ENCODE assay signal across 8 cellular contexts in the genomic region with DNA sequence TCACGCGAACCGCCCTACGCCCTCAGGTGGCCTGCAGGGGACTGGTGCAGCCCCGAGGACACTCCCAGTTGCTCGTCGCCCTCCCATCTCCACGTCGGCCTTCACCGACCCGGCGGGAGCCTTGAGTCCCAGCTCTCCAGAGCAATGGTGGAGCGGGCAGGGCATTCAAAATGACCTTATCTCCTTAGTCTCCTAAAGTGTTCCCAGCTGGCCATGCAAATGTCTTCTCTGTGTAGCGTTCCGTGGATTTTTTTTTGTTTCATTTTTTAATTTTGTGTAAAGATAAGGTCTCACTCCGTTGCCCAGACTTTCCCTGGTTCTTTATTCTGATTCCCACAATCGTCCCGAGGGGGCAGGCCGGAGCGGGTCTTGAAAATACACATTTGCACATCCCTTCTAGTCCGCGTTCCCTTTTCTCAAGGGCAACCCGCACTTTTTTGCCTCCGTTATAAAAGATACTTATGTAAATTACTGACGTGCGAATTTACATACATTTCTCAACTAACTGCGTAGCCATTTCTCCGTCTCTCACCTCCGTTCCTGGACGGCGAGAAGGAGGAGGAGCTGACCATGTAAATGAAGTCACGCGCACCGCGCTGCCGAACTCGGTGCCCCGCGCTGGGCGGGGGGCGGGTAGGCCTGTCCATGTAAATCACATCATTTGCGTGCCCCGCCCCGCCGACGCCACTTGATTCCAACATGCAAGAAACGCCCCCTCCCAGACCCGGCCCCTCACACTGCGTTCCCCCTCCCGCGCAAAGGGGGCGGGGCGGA. TPM values are rescaled to one million over a fixed set of nuclear protein-coding genes. Genes with fewer than 3 reads are reported as not detected.
DNase-seq lines count a peak whose midpoint lies in the region; ATAC-seq and TF ChIP-seq lines count a peak whose summit lies in the region.

No MANE protein-coding gene starts in this region.

- POLR2A ChIA-PET in OCI-LY7 (lab: Charles Lee) = interaction anchor here (0.6 to 1.9 kb wide), 4 partner anchors 11 to 46 kb away, joined by 3 to 14 read pairs (median 3); partner anchors contain the start of gene RAB4B

- H3K9me3 ChIP-seq in OCI-LY7 (ENCODE audit: low read length) = no peaks in the 10 kb centered on the region

- DNase-seq in DMS53 (lab: John Stamatoyannopoulos, UW) (peak; percentile 100), OCI-LY7 (ENCODE audit: low spot score) (peak; percentile 100), activated T-cell treated with anti-CD3 and anti-CD28 coated beads for 4 hours (peak; percentile 100), epithelial cell of proximal tubule (ENCODE audit: low read depth) (peak; percentile 82), mucosa of gallbladder (ENCODE audit: low spot score) (peak; percentile 100)
- peak; percentile 100 for DNase-seq in stimulated activated CD8-positive, alpha-beta memory T cell treated with anti-CD3 and anti-CD28 coated beads, Interleukin-4, amount 100 ng/mL, for 24 hours (ENCODE audit: low read depth)

- peaks cover 30% of the 10 kb centered on the region; the same call in 1 of the 2 replicates for H3K36me3 ChIP-seq in OCI-LY7 (ENCODE audit: insufficient read depth, low read length)

- peaks cover 12% of the 10 kb centered on the region; the same call in 1 of the 2 replicates for H4K20me1 ChIP-seq in OCI-LY7 (ENCODE audit: insufficient read depth, low read length)

- H3K36me3 Mint-ChIP-seq in IgD-negative memory B cell = peaks cover 8% of the 10 kb centered on the region

- CTCF ChIA-PET in OCI-LY7 (lab: Charles Lee; ENCODE audit: unreplicated experiment) = interaction anchor here (0.6 kb wide), 1 partner anchor 20 kb away, joined by 3 read pairs; the partner anchor contains the start of gene RAB4B

- H3K4me2 ChIP-seq in OCI-LY7 (ENCODE audit: low read length) = peak overlapping the region; percentile 72

- peaks cover 15 to 42% (median 28%) of the 10 kb centered on the region in 3 donors for H3K4me1 Mint-ChIP-seq in IgD-negative memory B cell

- ATAC-seq in GM21529 (IDR thresholded peaks at IDR 0.05; ENCODE audit: unreplicated experiment) = peak; percentile 68

- H3K27ac ChIP-seq in OCI-LY7 (ENCODE audit: low read depth, low read length, poor library complexity, severe bottlenecking) = peak overlapping the region; percentile 57

- H3K9me3 Mint-ChIP-seq in IgD-negative memory B cell = no peaks in the 10 kb centered on the region

- H2AFZ ChIP-seq in OCI-LY7 (ENCODE audit: low read length) = peak overlapping the region; percentile 53; the same call in 1 of the 2 replicates

- H3K79me2 ChIP-seq in OCI-LY7 (ENCODE audit: insufficient read depth, low read depth, low read length) = peaks cover 40% of the 10 kb centered on the region

- H3K9me2 ChIP-seq in OCI-LY7 (ENCODE audit: insufficient read depth, low read length) = no peaks in the 10 kb centered on the region

- H3K4me3 ChIP-seq in OCI-LY7 (ENCODE audit: low read depth, low read length, poor library complexity, severe bottlenecking) = peak overlapping the region; percentile 62
- H3K4me3 ChIP-seq in epithelial cell of proximal tubule (ENCODE audit: low read depth, low read length) = peak overlapping the region; percentile 56

- no TSS peak for BruUV-seq in OCI-LY7 (replicated peaks; lab: Mats Ljungman, UMichigan)

- H3K4me1 ChIP-seq in OCI-LY7 (ENCODE audit: insufficient read depth, low read length, poor library complexity, severe bottlenecking) = peaks cover 53% of the 10 kb centered on the region

- TF ChIP-seq CTCF in OCI-LY7 (conservative IDR thresholded peaks at IDR 0.05; ENCODE audit: low read length) (peak; percentile 63), epithelial cell of proximal tubule (conservative IDR thresholded peaks at IDR 0.05; ENCODE audit: low read depth, low read length) (peak; percentile 45)

- H3K4me3 Mint-ChIP-seq in IgD-negative memory B cell = peak overlapping the region; percentile 93 to 100 (median 98)

- peak overlapping the region; percentile 97 to 100 (median 99) for H3K27ac Mint-ChIP-seq in IgD-negative memory B cell

- H3K27me3 Mint-ChIP-seq in IgD-negative memory B cell = no peaks in the 10 kb centered on the region

- intact Hi-C loops in OCI-LY7 (cut with micrococcal nuclease; ENCODE audit: unreplicated experiment) = loop anchor here (2.0 to 5.0 kb wide), 3 partner anchors 48 to 464 kb away; partner anchors contain the start of genes ACTMAP, COQ8B, HNRNPUL1 and ITPKC

RNA-seq across cellular contexts. Expression of gene EGLN2, which starts 0.6 kb away (rescaled TPM):
- polyA plus RNA-seq in IgD-negative memory B cell = 181 TPM
- total RNA-seq in OCI-LY7 (2014; rRNA removed; shearing (Covaris generic)) = 76.1 and 81.6 TPM in 2 replicates
- total RNA-seq in OCI-LY7 (2022) (87.9 and 90.8 TPM in 2 replicates), epithelial cell of proximal tubule (78.9 and 90.3 TPM in 2 replicates), mucosa of gallbladder (114 TPM)

RNA-seq across cellular contexts. Expression of gene RAB4B, which starts 20.4 kb away (rescaled TPM):
- polyA plus RNA-seq in IgD-negative memory B cell = 141 TPM
- total RNA-seq in OCI-LY7 (2014; rRNA removed; shearing (Covaris generic)) = 32.2 and 37.1 TPM in 2 replicates
- total RNA-seq in OCI-LY7 (2022) = 51.3 and 56.3 TPM in 2 replicates
- total RNA-seq in epithelial cell of proximal tubule = 20.6 and 23.6 TPM in 2 replicates
- total RNA-seq in mucosa of gallbladder = 54.4 TPM

RNA-seq across cellular contexts. Expression of gene MIA, which starts 23.1 kb away (rescaled TPM):
- polyA plus RNA-seq in IgD-negative memory B cell = not detected
- not detected in 2 replicates for total RNA-seq in OCI-LY7 (2014; rRNA removed; shearing (Covaris generic))
- not detected in 2 replicates for total RNA-seq in OCI-LY7 (2022)
- 0.80 TPM in 1 of 2 replicates, not detected in the other for total RNA-seq in epithelial cell of proximal tubule
- total RNA-seq in mucosa of gallbladder = 4.5 TPM

RNA-seq across cellular contexts. Expression of gene SNRPA, which starts 47.4 kb away (rescaled TPM):
- 96.4 TPM for polyA plus RNA-seq in IgD-negative memory B cell
- 315 and 328 TPM in 2 replicates for total RNA-seq in OCI-LY7 (2014; rRNA removed; shearing (Covaris generic))
- total RNA-seq in OCI-LY7 (2022) = 214 and 244 TPM in 2 replicates
- total RNA-seq in epithelial cell of proximal tubule = 169 and 202 TPM in 2 replicates
- total RNA-seq in mucosa of gallbladder = 58.1 TPM

RNA-seq across cellular contexts. Expression of gene ACTMAP, which starts 48.1 kb away (rescaled TPM):
- polyA plus RNA-seq in IgD-negative memory B cell = 4.9 TPM
- 3.3 and 5.0 TPM in 2 replicates for total RNA-seq in OCI-LY7 (2014; rRNA removed; shearing (Covaris generic))
- 52.1 and 54.8 TPM in 2 replicates for total RNA-seq in OCI-LY7 (2022)
- total RNA-seq in epithelial cell of proximal tubule = 2.2 and 3.3 TPM in 2 replicates
- 11.6 TPM for total RNA-seq in mucosa of gallbladder

Comparison
In these comparisons a context has a peak if more than half of its experiments do, and no peak if none do; other contexts are left out.
1. Peak in every context shown above with its lines: DNase-seq, ATAC-seq, H3K4me3 ChIP-seq and H3K27ac ChIP-seq.